In the genomic region with DNA sequence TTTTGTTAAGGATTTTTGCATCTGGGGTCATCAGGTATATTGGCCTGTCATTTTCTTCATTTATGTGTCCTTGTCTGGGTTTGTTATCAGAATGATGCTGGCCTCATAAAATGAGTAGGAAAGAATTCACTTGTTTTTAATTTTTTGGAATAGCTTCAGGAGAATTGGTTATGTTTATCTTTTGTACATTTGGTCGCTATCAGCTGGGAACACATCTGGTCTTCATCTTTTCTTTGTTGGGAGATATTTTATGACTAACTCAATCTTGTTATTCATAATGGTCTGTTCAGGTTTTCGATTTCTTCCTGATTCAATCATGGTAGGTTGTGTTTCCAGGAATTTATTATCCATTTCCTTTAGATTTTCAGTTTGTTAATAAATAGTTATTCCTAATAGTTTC, we compare ENCODE assay signal across 16 cellular contexts.
DNase-seq lines count a peak whose midpoint lies in the region; TF ChIP-seq lines count a peak whose summit lies in the region.
"Had no signal": no experiment of that assay in that cellular context is flagged by ENCODE, and none has a peak within 500 bp of the region (broad histone marks: within the 10 kb centered on the region; RNA-seq: fewer than 3 reads in every experiment).

No MANE protein-coding gene starts in this region.

- H3K4me1 ChIP-seq in adipocyte (ENCODE audit: control insufficient read depth, insufficient read depth, low read length) = no peaks in the 10 kb centered on the region
- H3K4me1 ChIP-seq: BLaER1 had no signal

- H3K9me3 Mint-ChIP-seq in mesothelial cell of epicardium = peaks cover 21% of the 10 kb centered on the region

- H3K27me3 ChIP-seq in adipocyte (replicated peaks; ENCODE audit: control insufficient read depth, insufficient read depth, low read length) = no peaks in the 10 kb centered on the region
- H3K27me3 ChIP-seq: BLaER1 had no signal

- DNase-seq in HCEC 1CT = peak; percentile 47
- peak; percentile 42 for DNase-seq in adipocyte (ENCODE audit: low read depth)
- peak; percentile 35 for DNase-seq in fibroblast of mammary gland (ENCODE audit: low read depth)
- no peak for DNase-seq in mesothelial cell of epicardium (ENCODE audit: low spot score in 2 of 2, unreplicated experiment in 2 of 2)
- DNase-seq in OCI-M1 (lab: John Stamatoyannopoulos, UW) = no peak
- no peak for DNase-seq in GDM1 (lab: John Stamatoyannopoulos, UW)
- no peak for DNase-seq in NCI-H128 (lab: John Stamatoyannopoulos, UW; ENCODE audit: unreplicated experiment)
- DNase-seq: 8988T; CD4-positive, alpha-beta memory T cell; DMS153; DMS79; GOT3; H7 had no signal

- no peak overlapping the region for H3K4me3 Mint-ChIP-seq in mesothelial cell of epicardium
- H3K4me3 Mint-ChIP-seq: CD14-positive monocyte; CD4-positive, alpha-beta memory T cell had no signal

- H3K9me3 ChIP-seq in adipocyte (ENCODE audit: control insufficient read depth, low read length) = peaks cover 11% of the 10 kb centered on the region

- peaks cover 5% of the 10 kb centered on the region for H3K4me1 Mint-ChIP-seq in mesothelial cell of epicardium
- H3K4me1 Mint-ChIP-seq: CD14-positive monocyte; CD4-positive, alpha-beta memory T cell had no signal

- no peak overlapping the region for H3K9ac ChIP-seq in adipocyte (ENCODE audit: low read length)
- H3K9ac ChIP-seq: BLaER1 had no signal

- peak overlapping the region; percentile 4 for H3K27ac Mint-ChIP-seq in mesothelial cell of epicardium
- H3K27ac Mint-ChIP-seq: CD14-positive monocyte; CD4-positive, alpha-beta memory T cell had no signal

- no peaks in the 10 kb centered on the region for H3K36me3 ChIP-seq in adipocyte (ENCODE audit: control insufficient read depth, insufficient read depth, low read length, severe bottlenecking)
- H3K36me3 ChIP-seq: BLaER1 had no signal

- no peak for TF ChIP-seq CTCF in fibroblast of mammary gland (conservative IDR thresholded peaks at IDR 0.05; ENCODE audit: control insufficient read depth, insufficient read depth, low read depth, low read length)
- TF ChIP-seq CTCF in mesothelial cell of epicardium (IDR thresholded peaks at IDR 0.05; ENCODE audit: unreplicated experiment) = no peak

- peaks cover 22% of the 10 kb centered on the region for H3K27me3 Mint-ChIP-seq in mesothelial cell of epicardium (ENCODE audit: low read depth)

- H3K4me3 ChIP-seq in adipocyte (ENCODE audit: low read length) (no peak overlapping the region), fibroblast of mammary gland (ENCODE audit: control insufficient read depth, low read depth, low read length) (no peak overlapping the region)
- H3K4me3 ChIP-seq: BLaER1, GM12878 had no signal

- peaks cover 3% of the 10 kb centered on the region for H3K36me3 Mint-ChIP-seq in mesothelial cell of epicardium
- H3K36me3 Mint-ChIP-seq: CD14-positive monocyte had no signal

Comparison
In these comparisons a context has a peak if more than half of its experiments do, and no peak if none do; other contexts are left out.
1. DNase-seq: peak in HCEC 1CT (single experiment), adipocyte (single experiment) and fibroblast of mammary gland (single experiment); none in mesothelial cell of epicardium (0 of 2), OCI-M1 (single experiment), GDM1 (single experiment) and NCI-H128 (single experiment).